20 cellular contexts compared by ENCODE assay signal in the genomic region with DNA sequence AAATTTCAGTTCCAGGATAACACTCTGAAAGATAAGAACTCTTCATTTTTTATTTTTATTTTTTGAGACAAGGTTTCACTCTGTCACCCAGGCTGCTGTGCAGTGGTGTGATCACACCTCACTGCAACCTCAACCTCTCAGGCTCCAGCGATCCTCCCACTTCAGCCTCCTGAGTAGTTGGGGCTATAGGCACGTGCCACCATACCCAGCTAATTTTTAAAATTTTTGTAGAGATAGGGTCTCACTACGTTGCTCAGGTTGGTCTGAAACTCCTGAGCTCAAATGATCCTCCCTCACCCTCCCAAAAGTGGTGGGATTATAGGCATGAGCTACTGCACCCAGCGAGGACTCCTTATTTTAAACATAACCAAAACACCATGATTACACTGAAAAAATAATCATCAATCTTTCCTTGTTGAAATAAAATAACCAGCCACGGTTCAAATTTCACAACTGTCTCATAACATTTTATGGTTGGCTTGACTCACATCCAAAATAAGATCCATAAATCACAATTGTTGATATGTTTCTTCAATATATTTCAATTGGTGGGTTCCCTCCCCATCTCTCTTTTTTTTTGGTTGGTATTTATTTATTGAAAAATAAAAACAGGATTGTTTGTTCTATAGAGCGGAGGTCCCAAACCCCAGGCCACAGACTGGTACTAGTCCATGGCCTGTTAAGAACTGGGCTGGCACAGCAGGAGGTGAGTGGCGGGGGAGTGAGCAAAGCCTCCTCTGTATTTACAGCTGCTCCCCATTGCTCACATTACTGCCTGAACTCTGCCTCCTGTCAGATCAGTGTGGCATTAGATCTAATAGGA.
"Had no signal": no experiment of that assay in that cellular context is flagged by ENCODE, and none has a peak within 500 bp of the region (broad histone marks: within the 10 kb centered on the region; RNA-seq: fewer than 3 reads in every experiment).

No MANE protein-coding gene starts in this region.

- H3K9ac ChIP-seq: SK-N-SH had no signal

- DNase-seq: IMR-90, Karpas-422, KG1, MM.1S, NCI-H1092 treated with DMSO at 0.1 percent for 48 hours, NCI-H1436, NCI-H1694 treated with DMSO at 0.1 percent for 48 hours, NCI-H1930, NCI-H2081, NCI-H2107, NCI-H2227 treated with DMSO at 0.1 percent for 48 hours, NCI-H524, NCI-H526 treated with DMSO at 0.1 percent for 48 hours, NCI-H774, Right ventricle myocardium superior, RPMI8226, SIG-M5, SK-N-SH, T-helper 1 cell had no signal

- H3K9me3 ChIP-seq: SK-N-SH had no signal

- H3K4me2 ChIP-seq: SK-N-SH had no signal

- ATAC-seq: HepG2 had no signal
